ENCODE assay signal across 15 cellular contexts in the genomic region with DNA sequence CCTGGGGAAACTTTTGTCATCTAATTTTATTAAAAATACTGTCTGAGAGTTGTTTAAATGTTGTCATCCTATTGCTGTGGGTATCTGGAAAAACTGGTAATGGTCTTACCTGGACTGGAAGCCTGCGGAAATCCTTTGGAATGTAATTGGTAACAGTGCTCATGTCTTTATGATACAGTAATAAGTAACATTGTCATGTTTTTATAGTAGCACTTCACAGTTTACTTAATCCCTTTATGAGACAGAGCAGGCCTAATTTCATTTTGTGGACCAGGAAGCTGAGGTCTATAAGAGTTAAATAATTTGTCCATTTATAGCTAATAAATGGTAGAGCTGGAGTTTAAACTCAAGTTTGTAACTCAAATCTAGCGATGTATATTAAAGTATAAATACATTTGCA.
DNase-seq lines count a peak whose midpoint lies in the region; ATAC-seq and TF ChIP-seq lines count a peak whose summit lies in the region.
"Had no signal": no experiment of that assay in that cellular context is flagged by ENCODE, and none has a peak within 500 bp of the region (broad histone marks: within the 10 kb centered on the region; RNA-seq: fewer than 3 reads in every experiment).

No MANE protein-coding gene starts in this region.

- no peaks in the 10 kb centered on the region for H3K9me3 Mint-ChIP-seq in endothelial cell (ENCODE audit: unreplicated experiment)
- H3K9me3 Mint-ChIP-seq in stimulated activated naive B cell treated with anti-CD40 and anti-IgM and Interleukin-4, amounts not matched to agents 10 μg/mL and 1 μg/mL and 100 μg/mL, for 72 hours: peaks cover 0 to 5% of the 10 kb centered on the region in 2 donors
- H3K9me3 Mint-ChIP-seq in MCF 10A (ENCODE audit: unreplicated experiment): no peaks in the 10 kb centered on the region

- DNase-seq in SJCRH30: no peak
- no peak for DNase-seq in endothelial cell (ENCODE audit: low spot score)
- DNase-seq in psoas muscle: no peak
- no peak for DNase-seq in tibial artery
- no peak for DNase-seq in lower leg skin (ENCODE audit: low spot score in 2 of 2)
- DNase-seq in stimulated activated naive B cell treated with anti-CD40 and anti-IgM and Interleukin-4, amounts not matched to agents 10 μg/mL and 1 μg/mL and 100 μg/mL, for 72 hours: no peak
- no peak for DNase-seq in MCF 10A (ENCODE audit: unreplicated experiment)
- DNase-seq: C1 segment of cervical spinal cord; CD4-positive, alpha-beta memory T cell; DMS79; H7 had no signal

- H3K36me3 ChIP-seq in SJCRH30 (no peaks in the 10 kb centered on the region), psoas muscle (ENCODE audit: insufficient read depth in 1 of 2, low read depth in 1 of 2) (no peaks in the 10 kb centered on the region), tibial artery (no peaks in the 10 kb centered on the region)

- peak overlapping the region; percentile 6 for H3K4me3 Mint-ChIP-seq in endothelial cell (ENCODE audit: unreplicated experiment)
- no peak overlapping the region for H3K4me3 Mint-ChIP-seq in stimulated activated naive B cell treated with anti-CD40 and anti-IgM and Interleukin-4, amounts not matched to agents 10 μg/mL and 1 μg/mL and 100 μg/mL, for 72 hours
- H3K4me3 Mint-ChIP-seq in MCF 10A (ENCODE audit: unreplicated experiment): no peak overlapping the region
- H3K4me3 Mint-ChIP-seq: B cell; CD4-positive, alpha-beta memory T cell; GM23338 had no signal

- CTCF ChIA-PET in MCF 10A (lab: Yijun Ruan, JAX): interaction anchor here (1.2 kb wide), 1 partner anchor 504 kb away, joined by 3 read pairs; no protein-coding TSS in a partner anchor

- H3K27ac Mint-ChIP-seq in endothelial cell (ENCODE audit: unreplicated experiment): no peak overlapping the region
- H3K27ac Mint-ChIP-seq in stimulated activated naive B cell treated with anti-CD40 and anti-IgM and Interleukin-4, amounts not matched to agents 10 μg/mL and 1 μg/mL and 100 μg/mL, for 72 hours: no peak overlapping the region
- H3K27ac Mint-ChIP-seq in MCF 10A (ENCODE audit: low read depth, unreplicated experiment): no peak overlapping the region
- H3K27ac Mint-ChIP-seq: B cell; CD4-positive, alpha-beta memory T cell; GM23338 had no signal

- no peak for ATAC-seq in psoas muscle
- no peak for ATAC-seq in stimulated activated naive B cell treated with anti-CD40 and anti-IgM and Interleukin-4, amounts not matched to agents 10 μg/mL and 1 μg/mL and 100 μg/mL, for 72 hours (replicated peaks)
- ATAC-seq: GM23338 had no signal

- no peak for TF ChIP-seq POLR2A in lower leg skin (IDR thresholded peaks at IDR 0.05)

- H3K4me1 Mint-ChIP-seq in endothelial cell (ENCODE audit: unreplicated experiment) (no peaks in the 10 kb centered on the region), MCF 10A (ENCODE audit: insufficient read depth, unreplicated experiment) (no peaks in the 10 kb centered on the region)
- H3K4me1 Mint-ChIP-seq in stimulated activated naive B cell treated with anti-CD40 and anti-IgM and Interleukin-4, amounts not matched to agents 10 μg/mL and 1 μg/mL and 100 μg/mL, for 72 hours: no peaks in the 10 kb centered on the region
- H3K4me1 Mint-ChIP-seq: B cell; CD4-positive, alpha-beta memory T cell had no signal

- peaks cover 8% of the 10 kb centered on the region; the same call in 1 of the 2 replicates for H3K4me1 ChIP-seq in SJCRH30
- no peaks in the 10 kb centered on the region for H3K4me1 ChIP-seq in psoas muscle
- peaks cover 0 to 21% (median 7%) of the 10 kb centered on the region in 4 donors for H3K4me1 ChIP-seq in tibial artery

- POLR2A ChIA-PET in MCF 10A (lab: Yijun Ruan, JAX): no interaction called here

- H3K27ac ChIP-seq in SJCRH30 (0 out of 2 replicates have a peak overlapping the region, but pooled peaks have one; percentile 32), psoas muscle (no peak overlapping the region), tibial artery (peak overlapping the region; percentile 52 to 63)
- H3K27ac ChIP-seq: HL-60 had no signal

- H3K27me3 ChIP-seq in SJCRH30: no peaks in the 10 kb centered on the region
- H3K27me3 ChIP-seq in psoas muscle (ENCODE audit: insufficient read depth in 3 of 3, low read length in 2 of 3): no peaks in the 10 kb centered on the region
- no peaks in the 10 kb centered on the region for H3K27me3 ChIP-seq in tibial artery

- H3K9me3 ChIP-seq in SJCRH30 (replicated peaks) (no peaks in the 10 kb centered on the region), psoas muscle (no peaks in the 10 kb centered on the region), tibial artery (no peaks in the 10 kb centered on the region)

- intact Hi-C loops in psoas muscle (cut with DNase I): no loop called here
- intact Hi-C loops in tibial artery (cut with DNase I; ENCODE audit: low total_unique reads): no loop called here
- intact Hi-C loops in lower leg skin (cut with DNase I; ENCODE audit: low total_unique reads): no loop called here
- intact Hi-C loops in MCF 10A (cut with micrococcal nuclease): no loop called here

- H3K36me3 Mint-ChIP-seq in endothelial cell (ENCODE audit: low read depth, unreplicated experiment): peaks cover 3% of the 10 kb centered on the region
- H3K36me3 Mint-ChIP-seq in stimulated activated naive B cell treated with anti-CD40 and anti-IgM and Interleukin-4, amounts not matched to agents 10 μg/mL and 1 μg/mL and 100 μg/mL, for 72 hours: no peaks in the 10 kb centered on the region
- no peaks in the 10 kb centered on the region for H3K36me3 Mint-ChIP-seq in MCF 10A (ENCODE audit: insufficient read depth, unreplicated experiment)
- H3K36me3 Mint-ChIP-seq: CD4-positive, alpha-beta memory T cell had no signal

- TF ChIP-seq CTCF in endothelial cell (IDR thresholded peaks at IDR 0.05; ENCODE audit: unreplicated experiment) (no peak), psoas muscle (IDR thresholded peaks at IDR 0.05) (no peak), tibial artery (IDR thresholded peaks at IDR 0.05) (no peak), lower leg skin (IDR thresholded peaks at IDR 0.05) (no peak), MCF 10A (IDR thresholded peaks at IDR 0.05; ENCODE audit: unreplicated experiment) (no peak)

- H3K27me3 Mint-ChIP-seq in endothelial cell (ENCODE audit: unreplicated experiment) (no peaks in the 10 kb centered on the region), MCF 10A (ENCODE audit: insufficient read depth, unreplicated experiment) (no peaks in the 10 kb centered on the region)
- peaks cover 11 to 12% of the 10 kb centered on the region in 2 donors for H3K27me3 Mint-ChIP-seq in stimulated activated naive B cell treated with anti-CD40 and anti-IgM and Interleukin-4, amounts not matched to agents 10 μg/mL and 1 μg/mL and 100 μg/mL, for 72 hours

- H3K4me3 ChIP-seq in SJCRH30 (no peak overlapping the region), psoas muscle (peak overlapping the region; percentile 18), tibial artery (no peak overlapping the region), lower leg skin (ENCODE audit: low read depth, poor library complexity, severe bottlenecking) (no peak overlapping the region)
- H3K4me3 ChIP-seq: GM12878, GM23338 had no signal

- no TSS peak for BruUV-seq in MCF 10A (replicated peaks; lab: Mats Ljungman, UMichigan)

- 88 to 95% (median 91%) methylated on average over 2 of the region's 2 CpGs for WGBS in psoas muscle, 3 donors
- WGBS in lower leg skin, 2 donors: 80 to 92% methylated on average over 2 of the region's 2 CpGs
